ENCODE assay signal across 8 cellular contexts in genomic region chr10:72308320-72308987, GRCh38. TPM values are rescaled to one million over a fixed set of nuclear protein-coding genes. Genes with fewer than 3 reads are reported as not detected.
DNase-seq lines count a peak whose midpoint lies in the region; ATAC-seq and TF ChIP-seq lines count a peak whose summit lies in the region.

No MANE protein-coding gene starts in this region.

- no peaks in the 10 kb centered on the region for H4K20me1 ChIP-seq in fibroblast of lung (ENCODE audit: control insufficient read depth, extremely low read depth, insufficient read depth, low read length)

- no peak for TF ChIP-seq CTCF in fibroblast of lung (conservative IDR thresholded peaks at IDR 0.05 in 1 of 2, IDR thresholded peaks at IDR 0.05 in 1 of 2; ENCODE audit: low read depth in 1 of 2, low read length in 2 of 2)
- no peak for TF ChIP-seq CTCF in psoas muscle (IDR thresholded peaks at IDR 0.05)

- ATAC-seq in activated T-cell treated with anti-CD3 and anti-CD28 coated beads, Interleukin-2, amount 50 U/mL, for 4 hours: peak; percentile 8 to 12
- peak; percentile 20 for ATAC-seq in T-helper 17 cell
- ATAC-seq in psoas muscle: peak; percentile 36 to 64 (median 56)
- ATAC-seq in HG02981 (IDR thresholded peaks at IDR 0.05; ENCODE audit: unreplicated experiment): no peak
- ATAC-seq in GM19351 (IDR thresholded peaks at IDR 0.05; ENCODE audit: unreplicated experiment): no peak

- H3K27ac Mint-ChIP-seq in T-helper 17 cell: peak overlapping the region; percentile 91

- peak overlapping the region; percentile 15 for H3K4me2 ChIP-seq in fibroblast of lung (ENCODE audit: extremely low read depth, insufficient read depth, low read length)

- DNase-seq in activated T-cell treated with anti-CD3 and anti-CD28 coated beads, Interleukin-2, amount 50 U/mL, for 4 hours: no peak
- no peak for DNase-seq in activated T-cell treated with anti-CD3 and anti-CD28 coated beads, Interleukin-2, amount 50 U/mL, for 1 hour
- DNase-seq in T-helper 17 cell (no peak), fibroblast of lung (ENCODE audit: low read depth in 2 of 2) (peak; percentile 89 to 92), psoas muscle (peak; percentile 59 to 69), NCI-H1694 (lab: John Stamatoyannopoulos, UW) (no peak)

- H3K4me3 Mint-ChIP-seq in activated T-cell treated with anti-CD3 and anti-CD28 coated beads, Interleukin-2, amount 50 U/mL, for 4 hours: no peak overlapping the region
- no peak overlapping the region for H3K4me3 Mint-ChIP-seq in T-helper 17 cell

- peak overlapping the region; percentile 18 for H2AFZ ChIP-seq in fibroblast of lung (ENCODE audit: low read length)

- peaks cover 69% of the 10 kb centered on the region for H3K4me1 Mint-ChIP-seq in activated T-cell treated with anti-CD3 and anti-CD28 coated beads, Interleukin-2, amount 50 U/mL, for 4 hours (ENCODE audit: low read depth)
- peaks cover 37% of the 10 kb centered on the region for H3K4me1 Mint-ChIP-seq in T-helper 17 cell

- intact Hi-C loops in psoas muscle (cut with DNase I): no loop called here

- no peaks in the 10 kb centered on the region for H3K79me2 ChIP-seq in fibroblast of lung (ENCODE audit: control insufficient read depth, insufficient read depth, low read length)

- H3K36me3 ChIP-seq in fibroblast of lung (ENCODE audit: control insufficient read depth, insufficient read depth, low read length): no peaks in the 10 kb centered on the region
- no peaks in the 10 kb centered on the region for H3K36me3 ChIP-seq in psoas muscle (ENCODE audit: insufficient read depth in 1 of 2, low read depth in 1 of 2)

- H3K27ac ChIP-seq in fibroblast of lung (ENCODE audit: insufficient read depth, low read length) (peak overlapping the region; percentile 40), psoas muscle (peak overlapping the region; percentile 91)

- H3K4me3 ChIP-seq in fibroblast of lung (replicated peaks in 1 of 4; ENCODE audit: control extremely low read depth in 1 of 4, insufficient read depth in 1 of 4, low read depth in 3 of 4, low read length in 4 of 4): no peak overlapping the region
- no peak overlapping the region for H3K4me3 ChIP-seq in psoas muscle

- no peak overlapping the region for H3K9ac ChIP-seq in fibroblast of lung (ENCODE audit: insufficient read depth, low read length)

- H3K4me1 ChIP-seq in fibroblast of lung (ENCODE audit: control insufficient read depth, extremely low read depth, insufficient read depth, low read length) (peaks cover 25% of the 10 kb centered on the region), psoas muscle (peaks cover 58% of the 10 kb centered on the region)

- H3K9me3 Mint-ChIP-seq in activated T-cell treated with anti-CD3 and anti-CD28 coated beads, Interleukin-2, amount 50 U/mL, for 4 hours: no peaks in the 10 kb centered on the region

- H3K27me3 ChIP-seq in fibroblast of lung (ENCODE audit: control insufficient read depth, insufficient read depth, low read length) (no peaks in the 10 kb centered on the region), psoas muscle (ENCODE audit: insufficient read depth in 3 of 3, low read length in 2 of 3) (no peaks in the 10 kb centered on the region)

- H3K9me3 ChIP-seq in T-helper 17 cell (ENCODE audit: control insufficient read depth, low read length, poor library complexity, severe bottlenecking): no peaks in the 10 kb centered on the region
- no peaks in the 10 kb centered on the region for H3K9me3 ChIP-seq in fibroblast of lung (ENCODE audit: control insufficient read depth, insufficient read depth, low read depth, low read length)
- no peaks in the 10 kb centered on the region for H3K9me3 ChIP-seq in psoas muscle

- H3K27me3 Mint-ChIP-seq in activated T-cell treated with anti-CD3 and anti-CD28 coated beads, Interleukin-2, amount 50 U/mL, for 4 hours (ENCODE audit: low read depth): no peaks in the 10 kb centered on the region
- no peaks in the 10 kb centered on the region for H3K27me3 Mint-ChIP-seq in T-helper 17 cell

- H3K36me3 Mint-ChIP-seq in activated T-cell treated with anti-CD3 and anti-CD28 coated beads, Interleukin-2, amount 50 U/mL, for 4 hours (ENCODE audit: insufficient read depth): no peaks in the 10 kb centered on the region
- peaks cover 3% of the 10 kb centered on the region for H3K36me3 Mint-ChIP-seq in T-helper 17 cell (ENCODE audit: low read depth)

- 54 to 63% (median 57%) methylated on average over 7 of the region's 7 CpGs for WGBS in psoas muscle, 3 donors

RNA-seq across cellular contexts. Expression of gene DDIT4, which starts 34.7 kb away (rescaled TPM):
- 100 to 1,000 TPM; 240 to 268 (median 263) TPM for total RNA-seq in activated T-cell treated with anti-CD3 and anti-CD28 coated beads, Interleukin-2, amount 50 U/mL, for 4 hours
- total RNA-seq in T-helper 17 cell: 100 to 1,000 TPM; 186 to 300 TPM
- 662 and 712 TPM in 2 replicates for total RNA-seq in fibroblast of lung
- polyA plus RNA-seq in fibroblast of lung: 26.3 and 51.3 TPM in 2 replicates
- 41.9 and 71.5 TPM in 2 replicates for polyA plus RNA-seq in fibroblast of lung (2012)
- 16.6 and 31.2 TPM in 2 replicates for polyA minus RNA-seq in fibroblast of lung (ENCODE audit: low replicate concordance)
- 100 to 1,000 TPM in 1 of 4 donors, 10 to 100 TPM in 3; 16.1 to 220 (median 65.4) TPM for total RNA-seq in psoas muscle
- 100 to 1,000 TPM; 114 to 744 (median 487) TPM for polyA plus RNA-seq in psoas muscle

RNA-seq across cellular contexts. Expression of gene DNAJB12, which starts 46.3 kb away (rescaled TPM):
- 10 to 100 TPM; 32.6 to 39.4 (median 35.4) TPM for total RNA-seq in activated T-cell treated with anti-CD3 and anti-CD28 coated beads, Interleukin-2, amount 50 U/mL, for 4 hours
- 10 to 100 TPM; 32.7 to 42.9 TPM for total RNA-seq in T-helper 17 cell
- 20.5 and 26.3 TPM in 2 replicates for total RNA-seq in fibroblast of lung
- 16.0 and 17.2 TPM in 2 replicates for polyA plus RNA-seq in fibroblast of lung
- polyA plus RNA-seq in fibroblast of lung (2012): 28.0 and 28.7 TPM in 2 replicates
- polyA minus RNA-seq in fibroblast of lung (ENCODE audit: low replicate concordance): 36.0 and 54.5 TPM in 2 replicates
- total RNA-seq in psoas muscle: 10 to 100 TPM; 24.0 to 38.7 (median 34.0) TPM
- polyA plus RNA-seq in psoas muscle: 10 to 100 TPM; 22.1 to 24.9 (median 22.5) TPM

Comparison
In these comparisons a context has a peak if more than half of its experiments do, and no peak if none do; other contexts are left out.
1. ATAC-seq: peak in activated T-cell treated with anti-CD3 and anti-CD28 coated beads, Interleukin-2, amount 50 U/mL, for 4 hours (2 of 2), T-helper 17 cell (single experiment) and psoas muscle (4 of 4); none in HG02981 (single experiment) and GM19351 (single experiment).
2. DNase-seq: peak in fibroblast of lung (2 of 2) and psoas muscle (2 of 2); none in activated T-cell treated with anti-CD3 and anti-CD28 coated beads, Interleukin-2, amount 50 U/mL, for 4 hours (single experiment), activated T-cell treated with anti-CD3 and anti-CD28 coated beads, Interleukin-2, amount 50 U/mL, for 1 hour (single experiment), T-helper 17 cell (0 of 3) and NCI-H1694 (single experiment).